Comparison of ENCODE assay signal across 18 cellular contexts in genomic region chr3:151431940-151432339, GRCh38. TPM values are rescaled to one million over a fixed set of nuclear protein-coding genes. Genes with fewer than 3 reads are reported as not detected.
DNase-seq lines count a peak whose midpoint lies in the region; ATAC-seq, FAIRE-seq and TF ChIP-seq lines count a peak whose summit lies in the region.
"Had no signal": no experiment of that assay in that cellular context is flagged by ENCODE, and none has a peak within 500 bp of the region (broad histone marks: within the 10 kb centered on the region; RNA-seq: fewer than 3 reads in every experiment).

No MANE protein-coding gene starts in this region.

- no peaks in the 10 kb centered on the region for H3K27me3 ChIP-seq in bronchial epithelial cell (ENCODE audit: control insufficient read depth, insufficient read depth, low read length)
- H3K27me3 ChIP-seq: pancreas, stomach had no signal

- DNase-seq in NCI-H526 (lab: John Stamatoyannopoulos, UW) (peak; percentile 50 to 76), bronchial epithelial cell (ENCODE audit: low read depth) (peak; percentile 98), myocyte (ENCODE audit: low read depth) (peak; percentile 66), T-helper 1 cell (no peak), COR-L47 (lab: John Stamatoyannopoulos, UW) (no peak)
- DNase-seq: activated CD4-positive, alpha-beta T cell treated with anti-CD3 and anti-CD28 coated beads, Interleukin-2, amount 10 ng/mL, durations not matched to agents 24 days and 14 days; activated effector memory CD4-positive, alpha-beta T cell treated with anti-CD3 and anti-CD28 coated beads, Interleukin-2, amount 50 U/mL, for 16 hours; head of caudate nucleus; MM.1S; NCI-H446; pancreas; stimulated activated CD4-positive, alpha-beta T cell treated with anti-CD3 and anti-CD28 coated beads, Interleukin-4, amount 100 ng/mL, for 1 hour; stomach had no signal

- peak; percentile 46 for ATAC-seq in GM18868 (IDR thresholded peaks at IDR 0.05; ENCODE audit: unreplicated experiment)
- no peak for ATAC-seq in GM21526 (IDR thresholded peaks at IDR 0.05; ENCODE audit: low FRiP score, unreplicated experiment)
- ATAC-seq in GM21423 (IDR thresholded peaks at IDR 0.05; ENCODE audit: unreplicated experiment): no peak
- ATAC-seq: pancreas had no signal

- H3K36me3 ChIP-seq in bronchial epithelial cell (ENCODE audit: control insufficient read depth, insufficient read depth, low read length): no peaks in the 10 kb centered on the region
- H3K36me3 ChIP-seq: pancreas, stomach had no signal

- TF ChIP-seq CTCF in bronchial epithelial cell (IDR thresholded peaks at IDR 0.05; ENCODE audit: insufficient read depth, low read length, severe bottlenecking): no peak

- H3K4me3 ChIP-seq in bronchial epithelial cell (ENCODE audit: low read depth, low read length): no peak overlapping the region
- H3K4me3 ChIP-seq: lung, pancreas, stomach had no signal

- peak; percentile 93 for FAIRE-seq in bronchial epithelial cell (lab: Jason Lieb, UNC)
- FAIRE-seq: pancreas had no signal

RNA-seq across cellular contexts. Expression of gene IGSF10, which starts 28.9 kb away (rescaled TPM):
- total RNA-seq in bronchial epithelial cell (under 0.01 TPM in 1 of 2 replicates, not detected in the other), myocyte (0.13 and 0.26 TPM in 2 replicates)
- polyA plus RNA-seq in myocyte (2012): 0.01 TPM
- total RNA-seq: activated CD4-positive, alpha-beta T cell treated with anti-CD3 and anti-CD28 coated beads, Interleukin-2, amount 10 ng/mL, durations not matched to agents 24 days and 14 days had no signal

RNA-seq across cellular contexts. Expression of gene P2RY12, which starts 47.4 kb away (rescaled TPM):
- total RNA-seq in bronchial epithelial cell (not detected in 2 replicates), myocyte (not detected in 2 replicates)
- polyA plus RNA-seq in myocyte (2012): not detected
- total RNA-seq: activated CD4-positive, alpha-beta T cell treated with anti-CD3 and anti-CD28 coated beads, Interleukin-2, amount 10 ng/mL, durations not matched to agents 24 days and 14 days; SK-MEL-5 had no signal

Comparison
In these comparisons a context has a peak if more than half of its experiments do, and no peak if none do; other contexts are left out.
1. DNase-seq: peak in NCI-H526 (2 of 2), bronchial epithelial cell (single experiment) and myocyte (single experiment); none in T-helper 1 cell (0 of 5) and COR-L47 (single experiment).